Comparison of ENCODE assay signal across 31 cellular contexts in the genomic region with DNA sequence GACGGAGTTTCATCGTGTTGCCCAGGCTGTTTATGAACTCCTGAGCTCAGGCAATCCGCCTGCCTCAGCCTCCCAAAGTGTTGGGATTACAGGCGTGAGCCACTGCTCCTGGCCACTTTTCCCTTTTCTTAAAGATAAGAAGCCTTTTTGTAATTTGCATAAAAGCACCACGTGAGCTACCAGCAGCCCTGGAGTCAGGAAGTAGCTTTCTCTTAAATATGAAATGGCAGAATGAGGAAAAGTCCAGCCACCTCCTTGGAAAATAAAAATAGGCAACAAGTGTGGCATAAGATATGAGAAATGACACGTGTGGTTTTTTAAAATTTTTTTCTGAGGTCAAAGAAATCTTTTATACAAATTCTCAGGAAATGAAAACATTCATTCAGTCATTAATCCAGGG.
"Had no signal": no experiment of that assay in that cellular context is flagged by ENCODE, and none has a peak within 500 bp of the region (broad histone marks: within the 10 kb centered on the region; RNA-seq: fewer than 3 reads in every experiment).

No MANE protein-coding gene starts in this region.

- H3K27ac ChIP-seq: ascending aorta, breast epithelium, cardiac muscle cell, colonic mucosa, epithelial cell of prostate, VCaP had no signal

- DNase-seq: activated CD4-positive, alpha-beta memory T cell treated with anti-CD3 and anti-CD28 coated beads, Interleukin-2, amount 10 ng/mL, durations not matched to agents 7 days and 5 days; activated CD4-positive, alpha-beta T cell treated with anti-CD3 and anti-CD28 coated beads for 1 hour; activated CD4-positive, alpha-beta T cell treated with anti-CD3 and anti-CD28 coated beads for 4 hours; activated CD4-positive, alpha-beta T cell treated with anti-CD3 and anti-CD28 coated beads, Interleukin-2, amount 10 ng/mL, durations not matched to agents 7 days and 5 days; activated CD4-positive, alpha-beta T cell treated with anti-CD3 and anti-CD28 coated beads, Interleukin-2, amount 50 U/mL, for 4 hours; activated CD8-positive, alpha-beta memory T cell treated with anti-CD3 and anti-CD28 coated beads, Interleukin-2, amount 50 U/mL, for 48 hours; activated gamma-delta T cell; activated naive CD4-positive, alpha-beta T cell; activated naive CD4-positive, alpha-beta T cell treated with anti-CD3 and anti-CD28 coated beads, Interleukin-2, amount 10 ng/mL, durations not matched to agents 7 days and 5 days; activated naive CD8-positive, alpha-beta T cell treated with anti-CD3 and anti-CD28 coated beads, Interleukin-2, amount 10 ng/mL, durations not matched to agents 7 days and 5 days; activated T-cell treated with anti-CD3 and anti-CD28 coated beads for 4 hours; activated T-cell treated with anti-CD3 and anti-CD28 coated beads, Interleukin-2, amount 50 U/mL, for 24 hours; activated T-cell treated with anti-CD3 and anti-CD28 coated beads, Interleukin-2, amount 50 U/mL, for 72 hours; central memory CD4-positive, alpha-beta T cell; cerebellar nuclear complex; colonic mucosa; effector CD8-positive, alpha-beta T cell; foreskin fibroblast; head of caudate nucleus; T-cell; T-helper 9 cell had no signal

- H3K4me1 ChIP-seq: colonic mucosa had no signal

- FAIRE-seq: endometrium, endothelial cell of umbilical vein, frontal cortex had no signal

- H3K36me3 ChIP-seq: ascending aorta, breast epithelium, cardiac muscle cell, colonic mucosa had no signal

- H3K9me3 ChIP-seq: ascending aorta, breast epithelium, colonic mucosa had no signal

- H3K27me3 ChIP-seq: ascending aorta, breast epithelium, cardiac muscle cell, colonic mucosa had no signal

- ATAC-seq: activated naive CD4-positive, alpha-beta T cell treated with anti-CD3 and anti-CD28 coated beads, Interleukin-2, amount 50 U/mL, for 72 hours; activated T-cell treated with anti-CD3 and anti-CD28 coated beads, Interleukin-2, amount 50 U/mL, for 72 hours; T-cell; WTC11 had no signal

- H3K4me3 ChIP-seq: ascending aorta, breast epithelium, cardiac muscle cell, colonic mucosa had no signal
